In the genomic region with DNA sequence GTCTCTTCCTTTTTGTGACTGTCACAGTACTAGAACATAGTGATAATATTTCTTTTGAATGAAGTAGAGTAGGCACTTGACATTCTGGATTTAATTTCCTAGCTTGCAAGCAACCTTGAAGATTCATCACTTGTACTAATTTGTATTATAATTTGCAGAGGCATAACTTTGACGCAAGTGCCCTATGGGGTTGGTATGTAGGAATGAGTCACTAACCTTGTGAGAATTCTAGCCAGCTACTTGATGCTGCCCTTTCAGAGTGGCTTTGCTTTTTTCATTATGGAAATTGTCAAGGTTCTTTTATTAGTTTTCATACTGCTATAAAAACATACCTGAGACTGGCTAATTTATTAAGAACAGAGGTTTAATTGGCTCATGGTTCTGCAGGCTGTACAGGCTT, we compare ENCODE assay signal across 14 cellular contexts. TPM values are rescaled to one million over a fixed set of nuclear protein-coding genes. Genes with fewer than 3 reads are reported as not detected.
A peak's percentile ranks its signal among the peaks of the same experiment; 100 is the strongest.
DNase-seq lines count a peak whose midpoint lies in the region; ATAC-seq and TF ChIP-seq lines count a peak whose summit lies in the region.
"Had no signal": no experiment of that assay in that cellular context is flagged by ENCODE, and none has a peak within 500 bp of the region (broad histone marks: within the 10 kb centered on the region; RNA-seq: fewer than 3 reads in every experiment).

No MANE protein-coding gene starts in this region.

- H3K27ac Mint-ChIP-seq in MCF 10A (ENCODE audit: low read depth, unreplicated experiment), result peak overlapping the region; percentile 1
- H3K27ac Mint-ChIP-seq in H9, result no peak overlapping the region

- no peaks in the 10 kb centered on the region for H3K4me1 ChIP-seq in mammary epithelial cell (ENCODE audit: insufficient read depth, low read length)
- no peaks in the 10 kb centered on the region for H3K4me1 ChIP-seq in H9 (ENCODE audit: insufficient read depth, low read length)
- H3K4me1 ChIP-seq: BLaER1 had no signal

- dilution Hi-C loops in mammary epithelial cell (cut with HindIII; ENCODE audit: low sequenced_read_pairs), result no loop called here

- no peak overlapping the region for H2BK15ac ChIP-seq in H9 (ENCODE audit: low read depth, low read length)

- H4K20me1 ChIP-seq in mammary epithelial cell (ENCODE audit: insufficient read depth, low read length) (no peaks in the 10 kb centered on the region), H9 (ENCODE audit: control insufficient read depth, insufficient read depth, insufficient read length) (no peaks in the 10 kb centered on the region)
- H4K20me1 ChIP-seq: BLaER1 had no signal

- DNase-seq in MCF 10A (ENCODE audit: unreplicated experiment) (peak; percentile 8), mammary epithelial cell (no peak), brain microvascular endothelial cell (peak; percentile 4), fibroblast of peridontal ligament (ENCODE audit: extremely low read depth) (peak; percentile 9), H9 (no peak), DMS79 treated with DMSO at 0.1 percent for 48 hours (lab: John Stamatoyannopoulos, UW) (no peak)
- DNase-seq in activated CD4-positive, alpha-beta T cell treated with anti-CD3 and anti-CD28 coated beads for 4 hours, result no peak
- DNase-seq: NCI-H146, NCI-H2227 treated with DMSO at 0.1 percent for 48 hours, NCI-H526 had no signal

- CTCF ChIA-PET in MCF 10A (lab: Yijun Ruan, JAX) (interaction anchor here (0.8 kb wide), 1 partner anchor 249 kb away, joined by 3 read pairs; no protein-coding TSS in a partner anchor), mammary epithelial cell (lab: Charles Lee; ENCODE audit: low non-redundant PET) (no interaction called here)

- in situ Hi-C loops in mammary epithelial cell (cut with MboI; ENCODE audit: low sequenced_read_pairs in 2 of 2), result no loop called here
- in situ Hi-C loops in brain microvascular endothelial cell (cut with HindIII; ENCODE audit: low pct_ligation_motif_present, low sequenced_read_pairs), result no loop called here

- TF ChIP-seq CTCF in MCF 10A (IDR thresholded peaks at IDR 0.05; ENCODE audit: unreplicated experiment) (no peak), mammary epithelial cell (conservative IDR thresholded peaks at IDR 0.05 in 1 of 2, IDR thresholded peaks at IDR 0.05 in 1 of 2; ENCODE audit: extremely low read depth in 1 of 2, insufficient read depth in 1 of 2, low read depth in 1 of 2, low read length in 2 of 2) (no peak), brain microvascular endothelial cell (IDR thresholded peaks at IDR 0.05; ENCODE audit: low read depth, low read length, missing control alignments) (no peak), H9 (conservative IDR thresholded peaks at IDR 0.05) (no peak)

- no peaks in the 10 kb centered on the region for H3K23me2 ChIP-seq in H9 (ENCODE audit: insufficient read length, low read depth, low read length, poor library complexity, severe bottlenecking)

- peaks cover 8% of the 10 kb centered on the region for H3K9me3 Mint-ChIP-seq in MCF 10A (ENCODE audit: unreplicated experiment)
- H3K9me3 Mint-ChIP-seq in H9, result peaks cover 24 to 32% of the 10 kb centered on the region in 2 experiments

- no peak overlapping the region for H2AK5ac ChIP-seq in H9 (ENCODE audit: insufficient read length, low read length)

- H3K36me3 ChIP-seq in mammary epithelial cell (ENCODE audit: insufficient read depth, low read length), result no peaks in the 10 kb centered on the region
- no peaks in the 10 kb centered on the region for H3K36me3 ChIP-seq in brain microvascular endothelial cell (replicated peaks)

- H3K9ac ChIP-seq in mammary epithelial cell (ENCODE audit: insufficient read depth, low read length) (no peak overlapping the region), H9 (ENCODE audit: extremely low read depth, insufficient read length, low read length) (no peak overlapping the region)
- H3K9ac ChIP-seq: BLaER1 had no signal

- H3K9me3 ChIP-seq in mammary epithelial cell (replicated peaks; ENCODE audit: insufficient read depth, low read length) (peaks cover 14% of the 10 kb centered on the region), H9 (ENCODE audit: control insufficient read depth, low read depth, low read length) (peaks cover 15% of the 10 kb centered on the region)

- H3K4me3 Mint-ChIP-seq in MCF 10A (ENCODE audit: unreplicated experiment) (no peak overlapping the region), H9 (no peak overlapping the region)

- H3K56ac ChIP-seq in H9 (ENCODE audit: insufficient read length, low read depth, low read length), result no peak overlapping the region

- no peak overlapping the region for H2BK5ac ChIP-seq in H9 (ENCODE audit: insufficient read length, low read length)

- no peak overlapping the region for H3K14ac ChIP-seq in H9 (ENCODE audit: insufficient read depth, low read length)

- POLR2A ChIA-PET in MCF 10A (lab: Yijun Ruan, JAX), result interaction anchor here (0.7 to 0.8 kb wide), 2 partner anchors 195 to 200 kb away, joined by 3 to 4 read pairs; no protein-coding TSS in a partner anchor

- H3K4me1 Mint-ChIP-seq in MCF 10A (ENCODE audit: insufficient read depth, unreplicated experiment), result peaks cover 6% of the 10 kb centered on the region
- peaks cover 5% of the 10 kb centered on the region in 2 experiments; a peak in 3 of 4 replicates for H3K4me1 Mint-ChIP-seq in H9

- H2BK20ac ChIP-seq in H9 (ENCODE audit: low read depth, low read length, poor library complexity, severe bottlenecking), result no peak overlapping the region

- H3K23ac ChIP-seq in H9 (ENCODE audit: insufficient read length, low read depth, low read length), result no peak overlapping the region

- intact Hi-C loops in MCF 10A (cut with micrococcal nuclease), result no loop called here
- intact Hi-C loops in mammary epithelial cell (cut with micrococcal nuclease), result loop anchor here (10.0 kb wide), 1 partner anchor 56 kb away; no protein-coding TSS in a partner anchor

- H3K4ac ChIP-seq in H9 (ENCODE audit: low read depth, low read length), result no peak overlapping the region

- H2AFZ ChIP-seq in mammary epithelial cell (ENCODE audit: low read depth, low read length), result no peak overlapping the region
- no peak overlapping the region for H2AFZ ChIP-seq in H9 (ENCODE audit: low read length)

- no peaks in the 10 kb centered on the region for H3K79me1 ChIP-seq in H9 (ENCODE audit: insufficient read depth, low read depth, low read length, poor library complexity, severe bottlenecking)

- no peak overlapping the region for H4K8ac ChIP-seq in H9 (replicated peaks; ENCODE audit: insufficient read length, low read depth, low read length)

- H3K36me3 Mint-ChIP-seq in MCF 10A (ENCODE audit: insufficient read depth, unreplicated experiment), result peaks cover 17% of the 10 kb centered on the region
- H3K36me3 Mint-ChIP-seq in H9 (ENCODE audit: insufficient read depth in 1 of 3, low read depth in 3 of 3), result peaks cover 34 to 41% (median 40%) of the 10 kb centered on the region in 3 experiments

- no peak overlapping the region for H2BK120ac ChIP-seq in H9 (ENCODE audit: low read depth, low read length, poor library complexity, severe bottlenecking)

- H3K4me2 ChIP-seq in mammary epithelial cell (ENCODE audit: insufficient read depth, low read depth, low read length) (no peak overlapping the region), H9 (ENCODE audit: insufficient read depth, insufficient read length, low read length) (no peak overlapping the region)
- H3K4me2 ChIP-seq: BLaER1 had no signal

- H3K79me2 ChIP-seq in mammary epithelial cell (ENCODE audit: insufficient read depth, low read length) (peaks cover 34% of the 10 kb centered on the region), H9 (ENCODE audit: insufficient read depth, low read length) (no peaks in the 10 kb centered on the region)

- 100% methylated on average over 1 of the region's 1 CpG for WGBS in mammary epithelial cell (ENCODE audit: low coverage, missing lambda C conversion rate)
- WGBS in H9 (ENCODE audit: extremely low coverage, insufficient read length, low lambda C conversion rate), result no CpG with 5 or more reads among the region's 1 CpG

- H3K27me3 ChIP-seq in mammary epithelial cell (ENCODE audit: insufficient read depth, low read length) (no peaks in the 10 kb centered on the region), brain microvascular endothelial cell (replicated peaks) (no peaks in the 10 kb centered on the region), H9 (ENCODE audit: insufficient read depth, low read length) (no peaks in the 10 kb centered on the region)
- H3K27me3 ChIP-seq: BLaER1, SJSA1 had no signal

- ATAC-seq in HG02759 (IDR thresholded peaks at IDR 0.05; ENCODE audit: unreplicated experiment), result no peak

- H3T11ph ChIP-seq in H9 (ENCODE audit: low read length), result no peak overlapping the region

- H3K27me3 Mint-ChIP-seq in MCF 10A (ENCODE audit: insufficient read depth, unreplicated experiment) (no peaks in the 10 kb centered on the region), H9 (ENCODE audit: low read depth) (no peaks in the 10 kb centered on the region)

- H4K91ac ChIP-seq in H9 (ENCODE audit: insufficient read length, low read depth, low read length), result no peak overlapping the region

- no peak overlapping the region for H4K5ac ChIP-seq in H9 (ENCODE audit: insufficient read length, low read depth, low read length)

- H3K27ac ChIP-seq in mammary epithelial cell (ENCODE audit: insufficient read depth, low read depth, low read length) (no peak overlapping the region), brain microvascular endothelial cell (no peak overlapping the region), H9 (ENCODE audit: insufficient read length, low read depth, low read length) (no peak overlapping the region)
- H3K27ac ChIP-seq: 22Rv1, BLaER1, SJSA1 had no signal

- H2BK12ac ChIP-seq in H9 (ENCODE audit: insufficient read length, low read depth, low read length), result no peak overlapping the region

- H3K18ac ChIP-seq in H9 (ENCODE audit: insufficient read length, low read depth, low read length), result no peak overlapping the region

- H3K4me3 ChIP-seq in mammary epithelial cell (replicated peaks in 1 of 3; ENCODE audit: insufficient read depth in 1 of 3, low read depth in 2 of 3, low read length in 3 of 3), result no peak overlapping the region
- no peak overlapping the region for H3K4me3 ChIP-seq in brain microvascular endothelial cell (ENCODE audit: low read depth, low read length)
- H3K4me3 ChIP-seq: BLaER1, SJSA1 had no signal

- BruUV-seq in MCF 10A (replicated peaks; lab: Mats Ljungman, UMichigan) (no TSS peak), mammary epithelial cell (replicated peaks; lab: Mats Ljungman, UMichigan) (no TSS peak)

RNA-seq across cellular contexts. Expression of a gene that starts 13.7 kb away (rescaled TPM):
- 63.5 and 76.8 TPM in 2 replicates for total RNA-seq in MCF 10A (2022)
- 10 to 100 TPM; 21.2 to 47.0 TPM for total RNA-seq in mammary epithelial cell
- 33.9 TPM for polyA plus RNA-seq in mammary epithelial cell
- 13.3 TPM for polyA minus RNA-seq in mammary epithelial cell
- 49.4 and 51.7 TPM in 2 replicates for total RNA-seq in H9 (2021)

Comparison
In these comparisons a context has a peak if more than half of its experiments do, and no peak if none do; other contexts are left out.
1. DNase-seq: peak in MCF 10A (single experiment), brain microvascular endothelial cell (single experiment) and fibroblast of peridontal ligament (single experiment); none in mammary epithelial cell (single experiment), H9 (single experiment), activated CD4-positive, alpha-beta T cell treated with anti-CD3 and anti-CD28 coated beads for 4 hours (0 of 2) and DMS79 treated with DMSO at 0.1 percent for 48 hours (single experiment).